In the genomic region with DNA sequence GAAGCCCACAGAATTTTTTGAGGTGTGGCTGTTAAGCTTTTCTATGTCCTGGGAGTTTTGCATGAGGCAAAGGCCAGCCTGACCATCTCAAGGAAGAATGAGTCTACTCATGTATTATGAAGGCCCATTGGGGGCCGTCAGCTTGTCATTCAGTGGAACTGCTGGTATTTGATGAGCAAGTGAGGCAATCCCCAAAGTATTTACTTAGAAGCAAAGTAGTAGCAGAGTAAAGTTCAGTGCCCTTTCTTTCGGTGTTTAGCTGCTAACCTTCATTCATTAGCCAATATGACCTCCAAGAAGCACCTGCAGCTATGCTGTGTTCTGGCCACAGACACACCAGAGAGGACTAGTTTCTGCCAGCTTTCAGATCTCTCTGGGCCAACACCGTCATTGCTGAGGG, we compare ENCODE assay signal across 1 cellular context.
TF ChIP-seq lines count a peak whose summit lies in the region.

No MANE protein-coding gene starts in this region.

TF ChIP-seq in HepG2, 621 proteins besides CTCF, POLR2A, EP300 and RAD21 (continued from another document and continues in another):
- TF ChIP-seq, protein P1, sequence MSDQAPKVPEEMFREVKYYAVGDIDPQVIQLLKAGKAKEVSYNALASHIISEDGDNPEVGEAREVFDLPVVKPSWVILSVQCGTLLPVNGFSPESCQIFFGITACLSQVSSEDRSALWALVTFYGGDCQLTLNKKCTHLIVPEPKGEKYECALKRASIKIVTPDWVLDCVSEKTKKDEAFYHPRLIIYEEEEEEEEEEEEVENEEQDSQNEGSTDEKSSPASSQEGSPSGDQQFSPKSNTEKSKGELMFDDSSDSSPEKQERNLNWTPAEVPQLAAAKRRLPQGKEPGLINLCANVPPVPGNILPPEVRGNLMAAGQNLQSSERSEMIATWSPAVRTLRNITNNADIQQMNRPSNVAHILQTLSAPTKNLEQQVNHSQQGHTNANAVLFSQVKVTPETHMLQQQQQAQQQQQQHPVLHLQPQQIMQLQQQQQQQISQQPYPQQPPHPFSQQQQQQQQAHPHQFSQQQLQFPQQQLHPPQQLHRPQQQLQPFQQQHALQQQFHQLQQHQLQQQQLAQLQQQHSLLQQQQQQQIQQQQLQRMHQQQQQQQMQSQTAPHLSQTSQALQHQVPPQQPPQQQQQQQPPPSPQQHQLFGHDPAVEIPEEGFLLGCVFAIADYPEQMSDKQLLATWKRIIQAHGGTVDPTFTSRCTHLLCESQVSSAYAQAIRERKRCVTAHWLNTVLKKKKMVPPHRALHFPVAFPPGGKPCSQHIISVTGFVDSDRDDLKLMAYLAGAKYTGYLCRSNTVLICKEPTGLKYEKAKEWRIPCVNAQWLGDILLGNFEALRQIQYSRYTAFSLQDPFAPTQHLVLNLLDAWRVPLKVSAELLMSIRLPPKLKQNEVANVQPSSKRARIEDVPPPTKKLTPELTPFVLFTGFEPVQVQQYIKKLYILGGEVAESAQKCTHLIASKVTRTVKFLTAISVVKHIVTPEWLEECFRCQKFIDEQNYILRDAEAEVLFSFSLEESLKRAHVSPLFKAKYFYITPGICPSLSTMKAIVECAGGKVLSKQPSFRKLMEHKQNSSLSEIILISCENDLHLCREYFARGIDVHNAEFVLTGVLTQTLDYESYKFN (CRISPR knock-in tag; conservative IDR thresholded peaks at IDR 0.05) = 0 out of 2 replicates have a peak, but pooled peaks have one; percentile 30
- TF ChIP-seq FOXA1 (IDR thresholded peaks at IDR 0.05) = no peak
- peak; percentile 69 for TF ChIP-seq FOXA1 (CRISPR knock-in tag; IDR thresholded peaks at IDR 0.05)
- no peak for TF ChIP-seq NAIF1 (CRISPR knock-in tag; IDR thresholded peaks at IDR 0.05; ENCODE audit: borderline replicate concordance)
- TF ChIP-seq FOXP1 (IDR thresholded peaks at IDR 0.05) = no peak
- TF ChIP-seq FOXP1 (CRISPR knock-in tag; IDR thresholded peaks at IDR 0.05) = peak; percentile 11; the same call in 1 of the 2 replicates
- TF ChIP-seq HNF4A (CRISPR knock-in tag; IDR thresholded peaks at IDR 0.05) = peak; percentile 77
- peak; percentile 24; the same call in 1 of the 2 replicates for TF ChIP-seq FOSL2 (CRISPR knock-in tag; IDR thresholded peaks at IDR 0.05)
- peak; percentile 56; the same call in 1 of the 2 replicates for TF ChIP-seq CEBPB (IDR thresholded peaks at IDR 0.05; ENCODE audit: borderline replicate concordance, low read depth, low read length)
- TF ChIP-seq ZNF441 (CRISPR knock-in tag; IDR thresholded peaks at IDR 0.05; ENCODE audit: borderline replicate concordance) = no peak
- 0 out of 2 replicates have a peak, but pooled peaks have one; percentile 32 for TF ChIP-seq SOX5 (CRISPR knock-in tag; IDR thresholded peaks at IDR 0.05; ENCODE audit: borderline replicate concordance)
- TF ChIP-seq TBX3 (IDR thresholded peaks at IDR 0.05; ENCODE audit: borderline replicate concordance) = 0 out of 2 replicates have a peak, but pooled peaks have one; percentile 10
- TF ChIP-seq PAF1 (CRISPR knock-in tag; IDR thresholded peaks at IDR 0.05) = no peak
- TF ChIP-seq HMGA1 (CRISPR knock-in tag; conservative IDR thresholded peaks at IDR 0.05) = no peak
- TF ChIP-seq BCL6 (CRISPR knock-in tag; IDR thresholded peaks at IDR 0.05) = peak; percentile 95
- TF ChIP-seq ZEB1 (IDR thresholded peaks at IDR 0.05; ENCODE audit: insufficient replicate concordance, low read depth) = peak; percentile 45
- 0 out of 2 replicates have a peak, but pooled peaks have one; percentile 46 for TF ChIP-seq ATF2 (CRISPR knock-in tag; IDR thresholded peaks at IDR 0.05)
- TF ChIP-seq FOXA3 (CRISPR knock-in tag; IDR thresholded peaks at IDR 0.05) = peak; percentile 83
- TF ChIP-seq MED8 (CRISPR knock-in tag; IDR thresholded peaks at IDR 0.05; ENCODE audit: insufficient replicate concordance) = no peak
- TF ChIP-seq ZNF629 (CRISPR knock-in tag; conservative IDR thresholded peaks at IDR 0.05) = 0 out of 2 replicates have a peak, but pooled peaks have one; percentile 17
- TF ChIP-seq AGO1 (IDR thresholded peaks at IDR 0.05; ENCODE audit: low read depth, low read length, poor library complexity, severe bottlenecking) = no peak
- TF ChIP-seq TP53 (CRISPR knock-in tag; conservative IDR thresholded peaks at IDR 0.05) = no peak
- 0 out of 2 replicates have a peak, but pooled peaks have one; percentile 22 for TF ChIP-seq TBX2 (CRISPR knock-in tag; IDR thresholded peaks at IDR 0.05; ENCODE audit: borderline replicate concordance)
- TF ChIP-seq NFE2L2 (IDR thresholded peaks at IDR 0.05; ENCODE audit: low read length) = no peak
- TF ChIP-seq CEBPG (CRISPR knock-in tag; IDR thresholded peaks at IDR 0.05) = peak; percentile 82
- no peak for TF ChIP-seq JDP2 (CRISPR knock-in tag; IDR thresholded peaks at IDR 0.05; ENCODE audit: borderline replicate concordance)
- no peak for TF ChIP-seq ZSCAN22 (CRISPR knock-in tag; IDR thresholded peaks at IDR 0.05)
- TF ChIP-seq MBNL3 (CRISPR knock-in tag; conservative IDR thresholded peaks at IDR 0.05) = no peak
- no peak for TF ChIP-seq YEATS2 (CRISPR knock-in tag; IDR thresholded peaks at IDR 0.05; ENCODE audit: borderline replicate concordance)
- peak; percentile 74 for TF ChIP-seq RXRB (CRISPR knock-in tag; IDR thresholded peaks at IDR 0.05; ENCODE audit: borderline replicate concordance)
- TF ChIP-seq NR2F6 (IDR thresholded peaks at IDR 0.05) = peak; percentile 45; the same call in 1 of the 2 replicates
- TF ChIP-seq NR2F6 (CRISPR knock-in tag; IDR thresholded peaks at IDR 0.05) = peak; percentile 56; the same call in 1 of the 2 replicates
- peak; percentile 76 for TF ChIP-seq TEAD3 (CRISPR knock-in tag; optimal IDR thresholded peaks at IDR 0.05; ENCODE audit: borderline replicate concordance)
- TF ChIP-seq, protein P2, sequence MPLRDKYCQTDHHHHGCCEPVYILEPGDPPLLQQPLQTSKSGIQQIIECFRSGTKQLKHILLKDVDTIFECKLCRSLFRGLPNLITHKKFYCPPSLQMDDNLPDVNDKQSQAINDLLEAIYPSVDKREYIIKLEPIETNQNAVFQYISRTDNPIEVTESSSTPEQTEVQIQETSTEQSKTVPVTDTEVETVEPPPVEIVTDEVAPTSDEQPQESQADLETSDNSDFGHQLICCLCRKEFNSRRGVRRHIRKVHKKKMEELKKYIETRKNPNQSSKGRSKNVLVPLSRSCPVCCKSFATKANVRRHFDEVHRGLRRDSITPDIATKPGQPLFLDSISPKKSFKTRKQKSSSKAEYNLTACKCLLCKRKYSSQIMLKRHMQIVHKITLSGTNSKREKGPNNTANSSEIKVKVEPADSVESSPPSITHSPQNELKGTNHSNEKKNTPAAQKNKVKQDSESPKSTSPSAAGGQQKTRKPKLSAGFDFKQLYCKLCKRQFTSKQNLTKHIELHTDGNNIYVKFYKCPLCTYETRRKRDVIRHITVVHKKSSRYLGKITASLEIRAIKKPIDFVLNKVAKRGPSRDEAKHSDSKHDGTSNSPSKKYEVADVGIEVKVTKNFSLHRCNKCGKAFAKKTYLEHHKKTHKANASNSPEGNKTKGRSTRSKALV (CRISPR knock-in tag; IDR thresholded peaks at IDR 0.05) = peak; percentile 23; the same call in 1 of the 2 replicates
- TF ChIP-seq SP4 (CRISPR knock-in tag; IDR thresholded peaks at IDR 0.05) = no peak
- no peak for TF ChIP-seq CHD2 (IDR thresholded peaks at IDR 0.05; ENCODE audit: low read depth, low read length)
- TF ChIP-seq ZFP36L1 (CRISPR knock-in tag; IDR thresholded peaks at IDR 0.05) = no peak
- peak; percentile 48; the same call in 1 of the 2 replicates for TF ChIP-seq RARA (CRISPR knock-in tag; IDR thresholded peaks at IDR 0.05)
- TF ChIP-seq, protein P3, sequence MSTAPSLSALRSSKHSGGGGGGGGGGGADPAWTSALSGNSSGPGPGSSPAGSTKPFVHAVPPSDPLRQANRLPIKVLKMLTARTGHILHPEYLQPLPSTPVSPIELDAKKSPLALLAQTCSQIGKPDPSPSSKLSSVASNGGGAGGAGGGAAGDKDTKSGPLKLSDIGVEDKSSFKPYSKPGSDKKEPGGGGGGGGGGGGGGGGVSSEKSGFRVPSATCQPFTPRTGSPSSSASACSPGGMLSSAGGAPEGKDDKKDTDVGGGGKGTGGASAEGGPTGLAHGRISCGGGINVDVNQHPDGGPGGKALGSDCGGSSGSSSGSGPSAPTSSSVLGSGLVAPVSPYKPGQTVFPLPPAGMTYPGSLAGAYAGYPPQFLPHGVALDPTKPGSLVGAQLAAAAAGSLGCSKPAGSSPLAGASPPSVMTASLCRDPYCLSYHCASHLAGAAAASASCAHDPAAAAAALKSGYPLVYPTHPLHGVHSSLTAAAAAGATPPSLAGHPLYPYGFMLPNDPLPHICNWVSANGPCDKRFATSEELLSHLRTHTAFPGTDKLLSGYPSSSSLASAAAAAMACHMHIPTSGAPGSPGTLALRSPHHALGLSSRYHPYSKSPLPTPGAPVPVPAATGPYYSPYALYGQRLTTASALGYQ (CRISPR knock-in tag; IDR thresholded peaks at IDR 0.05) = peak; percentile 63; the same call in 1 of the 2 replicates
- no peak for TF ChIP-seq TSC22D2 (CRISPR knock-in tag; IDR thresholded peaks at IDR 0.05; ENCODE audit: borderline replicate concordance)
- no peak for TF ChIP-seq PBX2 (CRISPR knock-in tag; IDR thresholded peaks at IDR 0.05)
- 0 out of 2 replicates have a peak, but pooled peaks have one; percentile 25 for TF ChIP-seq HOXA3 (CRISPR knock-in tag; IDR thresholded peaks at IDR 0.05)
- peak; percentile 45; the same call in 1 of the 2 replicates for TF ChIP-seq HDAC2 (CRISPR knock-in tag; IDR thresholded peaks at IDR 0.05)
- TF ChIP-seq NR2F1 (CRISPR knock-in tag; IDR thresholded peaks at IDR 0.05) = 0 out of 4 replicates have a peak, but pooled peaks have one; percentile 18 to 32
- TF ChIP-seq HHEX (CRISPR knock-in tag; IDR thresholded peaks at IDR 0.05) = peak; percentile 87
- TF ChIP-seq IKZF4 (CRISPR knock-in tag; IDR thresholded peaks at IDR 0.05; ENCODE audit: borderline replicate concordance, low read depth, not compliant biosample characterization) = no peak
- TF ChIP-seq ONECUT2 (CRISPR knock-in tag; IDR thresholded peaks at IDR 0.05) = peak; percentile 28; the same call in 1 of the 2 replicates
- TF ChIP-seq, protein P4, sequence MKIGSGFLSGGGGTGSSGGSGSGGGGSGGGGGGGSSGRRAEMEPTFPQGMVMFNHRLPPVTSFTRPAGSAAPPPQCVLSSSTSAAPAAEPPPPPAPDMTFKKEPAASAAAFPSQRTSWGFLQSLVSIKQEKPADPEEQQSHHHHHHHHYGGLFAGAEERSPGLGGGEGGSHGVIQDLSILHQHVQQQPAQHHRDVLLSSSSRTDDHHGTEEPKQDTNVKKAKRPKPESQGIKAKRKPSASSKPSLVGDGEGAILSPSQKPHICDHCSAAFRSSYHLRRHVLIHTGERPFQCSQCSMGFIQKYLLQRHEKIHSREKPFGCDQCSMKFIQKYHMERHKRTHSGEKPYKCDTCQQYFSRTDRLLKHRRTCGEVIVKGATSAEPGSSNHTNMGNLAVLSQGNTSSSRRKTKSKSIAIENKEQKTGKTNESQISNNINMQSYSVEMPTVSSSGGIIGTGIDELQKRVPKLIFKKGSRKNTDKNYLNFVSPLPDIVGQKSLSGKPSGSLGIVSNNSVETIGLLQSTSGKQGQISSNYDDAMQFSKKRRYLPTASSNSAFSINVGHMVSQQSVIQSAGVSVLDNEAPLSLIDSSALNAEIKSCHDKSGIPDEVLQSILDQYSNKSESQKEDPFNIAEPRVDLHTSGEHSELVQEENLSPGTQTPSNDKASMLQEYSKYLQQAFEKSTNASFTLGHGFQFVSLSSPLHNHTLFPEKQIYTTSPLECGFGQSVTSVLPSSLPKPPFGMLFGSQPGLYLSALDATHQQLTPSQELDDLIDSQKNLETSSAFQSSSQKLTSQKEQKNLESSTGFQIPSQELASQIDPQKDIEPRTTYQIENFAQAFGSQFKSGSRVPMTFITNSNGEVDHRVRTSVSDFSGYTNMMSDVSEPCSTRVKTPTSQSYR (CRISPR knock-in tag; IDR thresholded peaks at IDR 0.05; ENCODE audit: borderline replicate concordance) = peak; percentile 31; the same call in 1 of the 2 replicates
- TF ChIP-seq MNT (IDR thresholded peaks at IDR 0.05) = no peak
- TF ChIP-seq, protein P5, sequence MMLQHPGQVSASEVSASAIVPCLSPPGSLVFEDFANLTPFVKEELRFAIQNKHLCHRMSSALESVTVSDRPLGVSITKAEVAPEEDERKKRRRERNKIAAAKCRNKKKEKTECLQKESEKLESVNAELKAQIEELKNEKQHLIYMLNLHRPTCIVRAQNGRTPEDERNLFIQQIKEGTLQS (CRISPR knock-in tag; IDR thresholded peaks at IDR 0.05) = 0 out of 2 replicates have a peak, but pooled peaks have one; percentile 20
- TF ChIP-seq ZKSCAN1 (IDR thresholded peaks at IDR 0.05; ENCODE audit: low read length) = no peak
